Comparison of ENCODE assay signal across 1 cellular context in genomic region chr4:112704991-112705845, GRCh38.
A peak's percentile ranks its signal among the peaks of the same experiment; 100 is the strongest.
TF ChIP-seq lines count a peak whose summit lies in the region.

No MANE protein-coding gene starts in this region.

TF ChIP-seq in A549, 52 proteins besides CTCF, POLR2A, EP300 and RAD21 (continued from another document):
- TF ChIP-seq REST (IDR thresholded peaks at IDR 0.05), result 0 out of 2 replicates have a peak, but pooled peaks have one; percentile 15
